11 cellular contexts compared by ENCODE assay signal in the genomic region with DNA sequence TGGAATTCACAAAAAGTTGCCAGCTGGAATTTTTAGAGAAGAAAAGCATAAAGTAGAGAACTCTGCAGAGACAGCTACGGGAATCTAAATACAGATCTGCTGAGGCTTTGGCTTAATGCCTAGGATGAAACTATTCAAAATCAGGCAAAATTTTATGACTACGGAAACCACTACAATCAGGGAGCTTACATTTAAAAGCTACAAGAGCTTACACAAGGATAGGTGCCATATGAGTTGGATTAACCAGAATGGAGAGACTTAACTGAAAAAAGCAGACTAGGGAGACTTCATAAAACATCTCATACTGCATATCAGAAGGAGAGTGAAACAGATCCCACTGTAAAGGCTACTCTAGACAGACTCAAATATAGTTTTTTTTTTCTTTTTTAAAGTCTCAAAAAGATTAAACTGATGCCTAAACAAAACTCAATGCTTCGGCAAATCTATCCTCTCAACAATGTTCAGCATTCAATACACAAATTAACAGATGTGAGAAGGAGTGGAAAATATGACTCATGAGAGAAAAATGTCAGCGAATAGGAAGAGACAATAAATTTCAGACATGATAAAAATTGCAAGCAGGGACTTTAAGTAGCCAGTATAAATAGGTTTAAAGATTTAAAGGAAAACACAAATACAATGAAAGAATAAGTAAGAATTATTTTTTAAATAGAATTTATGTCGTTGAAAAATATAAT.
DNase-seq lines count a peak whose midpoint lies in the region; ATAC-seq, FAIRE-seq and TF ChIP-seq lines count a peak whose summit lies in the region.
"Had no signal": no experiment of that assay in that cellular context is flagged by ENCODE, and none has a peak within 500 bp of the region (broad histone marks: within the 10 kb centered on the region; RNA-seq: fewer than 3 reads in every experiment).

No MANE protein-coding gene starts in this region.

- CTCF ChIA-PET in A549 (lab: Yijun Ruan, JAX) = interaction anchor here (0.7 kb wide), 1 partner anchor 24 kb away, joined by 4 read pairs; no protein-coding TSS in a partner anchor

- H3K4me1 ChIP-seq in A549 = peaks cover 3% of the 10 kb centered on the region; the same call in 1 of the 3 replicates

- DNase-seq in A549 (ENCODE audit: low read depth in 1 of 2, low spot score in 1 of 2) (no peak), HFF-Myc (ENCODE audit: extremely low read depth, low read depth) (peak; percentile 97), astrocyte of the hippocampus (ENCODE audit: low read depth, low spot score) (peak; percentile 61), inferior parietal cortex (ENCODE audit: extremely low spot score) (peak; percentile 20), G401 (ENCODE audit: low spot score) (no peak), anterior cingulate cortex (lab: John Stamatoyannopoulos, UW) (no peak), SHP77 (lab: John Stamatoyannopoulos, UW) (no peak)
- DNase-seq: activated CD4-positive, alpha-beta T cell treated with anti-CD3 and anti-CD28 coated beads for 1 hour; effector CD8-positive, alpha-beta T cell had no signal

- no peak for TF ChIP-seq EP300 in A549 (IDR thresholded peaks at IDR 0.05)

- no peak for FAIRE-seq in A549 (lab: Jason Lieb, UNC)

- TF ChIP-seq CTCF in A549 (IDR thresholded peaks at IDR 0.05) = no peak
- no peak for TF ChIP-seq CTCF in HFF-Myc (IDR thresholded peaks at IDR 0.05; ENCODE audit: low read depth, low read length, missing control alignments)

- H3K4me2 ChIP-seq in A549 = peak overlapping the region; percentile 18; the same call in 1 of the 3 replicates

- no peak overlapping the region for H3K27ac ChIP-seq in A549

- TF ChIP-seq POLR2A in A549 (IDR thresholded peaks at IDR 0.05; ENCODE audit: low read length) = no peak

- H3K4me3 ChIP-seq in A549 (no peak overlapping the region), HFF-Myc (replicated peaks; ENCODE audit: low read depth, low read length) (no peak overlapping the region)
- H3K4me3 ChIP-seq: tibial nerve had no signal

- TF ChIP-seq RAD21 in A549 (conservative IDR thresholded peaks at IDR 0.05 in 1 of 2, IDR thresholded peaks at IDR 0.05 in 1 of 2) = no peak

- 39% methylated on average over 5 of the region's 5 CpGs for WGBS in A549 (ENCODE audit: missing lambda C conversion rate)

- POLR2A ChIA-PET in A549 (lab: Yijun Ruan, JAX) = no interaction called here

- H3K9me3 ChIP-seq in A549 = no peaks in the 10 kb centered on the region

- ATAC-seq in A549 = no peak; a peak in 1 of 6 replicates
- no peak for ATAC-seq in GM21367 (IDR thresholded peaks at IDR 0.05; ENCODE audit: unreplicated experiment)

- in situ Hi-C loops in G401 (cut with HindIII; ENCODE audit: low sequenced_read_pairs) = no loop called here

TF ChIP-seq in A549, 52 proteins besides CTCF, POLR2A, EP300 and RAD21:
- TF ChIP-seq SMC3 (IDR thresholded peaks at IDR 0.05) (no peak), FOSB (CRISPR knock-in tag; IDR thresholded peaks at IDR 0.05) (no peak), ZFP36 (IDR thresholded peaks at IDR 0.05; ENCODE audit: borderline replicate concordance, partially characterized antibody) (no peak), FOSL2 (IDR thresholded peaks at IDR 0.05) (no peak), FOSL2 (CRISPR knock-in tag; IDR thresholded peaks at IDR 0.05) (no peak), RCOR1 (IDR thresholded peaks at IDR 0.05; ENCODE audit: low read depth, low read length) (no peak), JUN (IDR thresholded peaks at IDR 0.05) (no peak), MAFK (IDR thresholded peaks at IDR 0.05; ENCODE audit: partially characterized antibody) (no peak), PHF8 (IDR thresholded peaks at IDR 0.05; ENCODE audit: borderline replicate concordance, low read depth) (no peak), HOXB5 (CRISPR knock-in tag; IDR thresholded peaks at IDR 0.05) (no peak), ZNF302 (CRISPR knock-in tag; IDR thresholded peaks at IDR 0.05) (no peak), CEBPB (IDR thresholded peaks at IDR 0.05) (no peak)
- TF ChIP-seq, protein P1, sequence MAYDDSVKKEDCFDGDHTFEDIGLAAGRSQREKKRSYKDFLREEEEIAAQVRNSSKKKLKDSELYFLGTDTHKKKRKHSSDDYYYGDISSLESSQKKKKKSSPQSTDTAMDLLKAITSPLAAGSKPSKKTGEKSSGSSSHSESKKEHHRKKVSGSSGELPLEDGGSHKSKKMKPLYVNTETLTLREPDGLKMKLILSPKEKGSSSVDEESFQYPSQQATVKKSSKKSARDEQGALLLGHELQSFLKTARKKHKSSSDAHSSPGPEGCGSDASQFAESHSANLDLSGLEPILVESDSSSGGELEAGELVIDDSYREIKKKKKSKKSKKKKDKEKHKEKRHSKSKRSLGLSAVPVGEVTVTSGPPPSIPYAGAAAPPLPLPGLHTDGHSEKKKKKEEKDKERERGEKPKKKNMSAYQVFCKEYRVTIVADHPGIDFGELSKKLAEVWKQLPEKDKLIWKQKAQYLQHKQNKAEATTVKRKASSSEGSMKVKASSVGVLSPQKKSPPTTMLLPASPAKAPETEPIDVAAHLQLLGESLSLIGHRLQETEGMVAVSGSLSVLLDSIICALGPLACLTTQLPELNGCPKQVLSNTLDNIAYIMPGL (CRISPR knock-in tag; IDR thresholded peaks at IDR 0.05; ENCODE audit: borderline replicate concordance) = no peak
- TF ChIP-seq, protein P2, sequence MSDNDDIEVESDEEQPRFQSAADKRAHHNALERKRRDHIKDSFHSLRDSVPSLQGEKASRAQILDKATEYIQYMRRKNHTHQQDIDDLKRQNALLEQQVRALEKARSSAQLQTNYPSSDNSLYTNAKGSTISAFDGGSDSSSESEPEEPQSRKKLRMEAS (IDR thresholded peaks at IDR 0.05) = no peak
- TF ChIP-seq, protein P3, sequence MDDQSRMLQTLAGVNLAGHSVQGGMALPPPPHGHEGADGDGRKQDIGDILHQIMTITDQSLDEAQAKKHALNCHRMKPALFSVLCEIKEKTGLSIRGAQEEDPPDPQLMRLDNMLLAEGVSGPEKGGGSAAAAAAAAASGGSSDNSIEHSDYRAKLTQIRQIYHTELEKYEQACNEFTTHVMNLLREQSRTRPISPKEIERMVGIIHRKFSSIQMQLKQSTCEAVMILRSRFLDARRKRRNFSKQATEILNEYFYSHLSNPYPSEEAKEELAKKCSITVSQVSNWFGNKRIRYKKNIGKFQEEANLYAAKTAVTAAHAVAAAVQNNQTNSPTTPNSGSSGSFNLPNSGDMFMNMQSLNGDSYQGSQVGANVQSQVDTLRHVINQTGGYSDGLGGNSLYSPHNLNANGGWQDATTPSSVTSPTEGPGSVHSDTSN (IDR thresholded peaks at IDR 0.05) = no peak
TF ChIP-seq in A549: peak in this region for 0.

Comparison
In these comparisons a context has a peak if more than half of its experiments do, and no peak if none do; other contexts are left out.
1. DNase-seq: peak in HFF-Myc (single experiment), astrocyte of the hippocampus (single experiment) and inferior parietal cortex (single experiment); none in A549 (0 of 2), G401 (single experiment), anterior cingulate cortex (0 of 58) and SHP77 (0 of 2).